ENCODE assay signal across 10 cellular contexts in genomic region chr11:70115778-70116177, GRCh38. TPM values are rescaled to one million over a fixed set of nuclear protein-coding genes. Genes with fewer than 3 reads are reported as not detected.
"Had no signal": no experiment of that assay in that cellular context is flagged by ENCODE, and none has a peak within 500 bp of the region (broad histone marks: within the 10 kb centered on the region; RNA-seq: fewer than 3 reads in every experiment).

No MANE protein-coding gene starts in this region.

- H3K4me3 ChIP-seq: GM23248 had no signal

- H3K27ac ChIP-seq: GM23248, HL-60, KMS-11 had no signal

- DNase-seq: GM23248, H9, HFFc6, IMR-90, KBM-7 had no signal

- H3K9ac ChIP-seq: GM23248, KMS-11 had no signal

- H2AFZ ChIP-seq: GM23248 had no signal

- ATAC-seq: HCT116 had no signal

- H3K27ac Mint-ChIP-seq: HFFc6 had no signal

- FAIRE-seq: H1, H54 had no signal

- H3K4me3 Mint-ChIP-seq: H9, HFFc6 had no signal

- H3K4me2 ChIP-seq: KMS-11 had no signal

RNA-seq across cellular contexts. Expression of gene ANO1, which starts 37.7 kb away (rescaled TPM):
- total RNA-seq: HFFc6 had no signal
- polyA plus RNA-seq: GM23248 had no signal
